In genomic region chr1:15139654-15140350, GRCh38 we compare ENCODE assay signal across 1 cellular context.
TF ChIP-seq lines count a peak whose summit lies in the region.

No MANE protein-coding gene starts in this region.

TF ChIP-seq in WTC11, 78 proteins besides CTCF, POLR2A, EP300 and RAD21 (continued from another document):
- TF ChIP-seq ZNF281 (CRISPR knock-in tag; IDR thresholded peaks at IDR 0.05): no peak
- no peak for TF ChIP-seq ARID4B (CRISPR knock-in tag; IDR thresholded peaks at IDR 0.05; ENCODE audit: borderline replicate concordance)
- peak; percentile 13; the same call in 1 of the 2 replicates for TF ChIP-seq GABPB1 (CRISPR knock-in tag; IDR thresholded peaks at IDR 0.05)
- TF ChIP-seq NFE2L1 (CRISPR knock-in tag; IDR thresholded peaks at IDR 0.05): no peak
- TF ChIP-seq KAT7 (CRISPR knock-in tag; IDR thresholded peaks at IDR 0.05; ENCODE audit: borderline replicate concordance): no peak
